Comparison of ENCODE assay signal across 1 cellular context in genomic region chr1:206693592-206693991, GRCh38.
TF ChIP-seq lines count a peak whose summit lies in the region.

No MANE protein-coding gene starts in this region.

TF ChIP-seq in A549, 52 proteins besides CTCF, POLR2A, EP300 and RAD21 (continued from another document):
- TF ChIP-seq HMGXB4 (CRISPR knock-in tag; IDR thresholded peaks at IDR 0.05; ENCODE audit: borderline replicate concordance) (no peak), RFX5 (IDR thresholded peaks at IDR 0.05) (no peak), CBX2 (IDR thresholded peaks at IDR 0.05; ENCODE audit: borderline replicate concordance, low read depth) (no peak), MYC (IDR thresholded peaks at IDR 0.05; ENCODE audit: borderline replicate concordance, low read length) (no peak), PHF8 (IDR thresholded peaks at IDR 0.05; ENCODE audit: borderline replicate concordance, low read depth) (no peak), KDM1A (IDR thresholded peaks at IDR 0.05; ENCODE audit: low read depth) (no peak), HOXB13 (CRISPR knock-in tag; IDR thresholded peaks at IDR 0.05; ENCODE audit: low read depth) (no peak), EHMT2 (IDR thresholded peaks at IDR 0.05; ENCODE audit: low read depth) (no peak)
TF ChIP-seq in A549: peak in this region for 0.
